In the genomic region with DNA sequence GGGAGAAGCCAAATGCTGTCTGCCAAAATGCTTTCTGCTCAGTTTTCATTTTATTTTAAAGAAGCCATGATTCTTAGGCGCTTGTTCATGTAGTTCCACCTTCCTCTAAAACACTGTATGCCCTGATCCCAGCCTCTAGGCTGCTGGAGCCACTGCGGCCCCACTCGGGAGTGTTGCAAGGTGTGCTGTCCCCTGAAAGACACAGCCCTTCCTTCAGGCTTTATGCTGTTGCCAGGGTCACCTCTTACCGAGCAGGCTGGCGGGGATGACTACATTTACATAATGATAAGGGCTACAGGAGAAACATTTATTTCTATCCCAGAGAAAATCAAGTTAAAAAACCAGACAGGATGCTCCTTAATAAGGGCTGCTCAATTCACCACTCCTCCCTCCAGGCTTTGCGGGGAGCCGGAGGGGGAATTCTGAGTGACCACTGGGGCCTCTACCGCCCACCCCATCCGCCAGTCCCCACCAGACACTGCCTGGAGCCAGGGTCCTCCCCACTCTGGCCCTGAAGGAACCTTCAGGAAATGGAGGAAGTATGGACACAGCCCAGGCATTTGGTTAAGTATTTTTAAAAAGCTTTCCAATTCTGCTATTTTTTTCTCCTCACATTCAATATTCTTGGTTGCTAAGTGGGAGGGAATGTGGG, we compare ENCODE assay signal across 22 cellular contexts.
DNase-seq lines count a peak whose midpoint lies in the region; ATAC-seq and TF ChIP-seq lines count a peak whose summit lies in the region.
"Had no signal": no experiment of that assay in that cellular context is flagged by ENCODE, and none has a peak within 500 bp of the region (broad histone marks: within the 10 kb centered on the region; RNA-seq: fewer than 3 reads in every experiment).

No MANE protein-coding gene starts in this region.

- no peaks in the 10 kb centered on the region for H3K36me3 Mint-ChIP-seq in MCF 10A (ENCODE audit: insufficient read depth, unreplicated experiment)
- no peaks in the 10 kb centered on the region for H3K36me3 Mint-ChIP-seq in stimulated activated naive B cell treated with anti-CD40 and anti-IgM and Interleukin-4, amounts not matched to agents 10 μg/mL and 1 μg/mL and 100 μg/mL, for 72 hours

- no peak overlapping the region for H3K4me3 Mint-ChIP-seq in MCF 10A (ENCODE audit: unreplicated experiment)
- H3K4me3 Mint-ChIP-seq in stimulated activated naive B cell treated with anti-CD40 and anti-IgM and Interleukin-4, amounts not matched to agents 10 μg/mL and 1 μg/mL and 100 μg/mL, for 72 hours, result no peak overlapping the region
- H3K4me3 Mint-ChIP-seq: neural crest cell had no signal

- no peak for ATAC-seq in stimulated activated naive B cell treated with anti-CD40 and anti-IgM and Interleukin-4, amounts not matched to agents 10 μg/mL and 1 μg/mL and 100 μg/mL, for 72 hours (replicated peaks)

- peak overlapping the region; percentile 1 to 94 (median 83) for H3K27ac ChIP-seq in dorsolateral prefrontal cortex
- peak overlapping the region; percentile 63 for H3K27ac ChIP-seq in mesodermal cell (ENCODE audit: low read depth, low read length, severe bottlenecking)
- H3K27ac ChIP-seq in stomach smooth muscle (ENCODE audit: low read length), result peak overlapping the region; percentile 49
- H3K27ac ChIP-seq: cardiac muscle cell, thyroid gland had no signal

- H3K9me3 Mint-ChIP-seq in MCF 10A (ENCODE audit: unreplicated experiment), result no peaks in the 10 kb centered on the region
- H3K9me3 Mint-ChIP-seq in stimulated activated naive B cell treated with anti-CD40 and anti-IgM and Interleukin-4, amounts not matched to agents 10 μg/mL and 1 μg/mL and 100 μg/mL, for 72 hours, result no peaks in the 10 kb centered on the region
- H3K9me3 Mint-ChIP-seq: neural crest cell had no signal

- intact Hi-C loops in dorsolateral prefrontal cortex (cut with DNase I), result no loop called here
- intact Hi-C loops in MCF 10A (cut with micrococcal nuclease), result no loop called here

- CTCF ChIA-PET in MCF 10A (lab: Yijun Ruan, JAX), result interaction anchor here (2.0 kb wide), 1 partner anchor 82 kb away, joined by 4 read pairs; no protein-coding TSS in a partner anchor

- BruUV-seq in MCF 10A (replicated peaks; lab: Mats Ljungman, UMichigan), result no TSS peak

- H3K4me1 ChIP-seq in mesodermal cell (ENCODE audit: control insufficient read depth, insufficient read depth, low read length, poor library complexity, severe bottlenecking) (peaks cover 48% of the 10 kb centered on the region), stomach smooth muscle (ENCODE audit: control insufficient read depth, insufficient read depth, low read length) (peaks cover 19% of the 10 kb centered on the region)
- H3K4me1 ChIP-seq: Caco-2, HAP-1 had no signal

- peak overlapping the region in 1 of 2 donors; percentile 51 for H3K9ac ChIP-seq in stomach smooth muscle (ENCODE audit: low read length in 2 of 2)

- no peaks in the 10 kb centered on the region for H3K4me1 Mint-ChIP-seq in MCF 10A (ENCODE audit: insufficient read depth, unreplicated experiment)
- H3K4me1 Mint-ChIP-seq in stimulated activated naive B cell treated with anti-CD40 and anti-IgM and Interleukin-4, amounts not matched to agents 10 μg/mL and 1 μg/mL and 100 μg/mL, for 72 hours, result no peaks in the 10 kb centered on the region

- TF ChIP-seq CTCF in dorsolateral prefrontal cortex (IDR thresholded peaks at IDR 0.05 in 54 of 56, conservative IDR thresholded peaks at IDR 0.05 in 2 of 56; ENCODE audit: low read depth in 1 of 56, partially characterized antibody in 56 of 56) (no peak), MCF 10A (IDR thresholded peaks at IDR 0.05; ENCODE audit: unreplicated experiment) (no peak)

- H3K4me3 ChIP-seq in dorsolateral prefrontal cortex (no peak overlapping the region), mesodermal cell (ENCODE audit: extremely low read depth, insufficient read depth, low read length, poor library complexity, severe bottlenecking) (peak overlapping the region; percentile 26), stomach smooth muscle (ENCODE audit: low read length in 2 of 2) (no peak overlapping the region)
- H3K4me3 ChIP-seq: cardiac muscle cell, HAP-1, thyroid gland had no signal

- H3K36me3 ChIP-seq in mesodermal cell (ENCODE audit: control insufficient read depth, insufficient read depth, low read length) (peaks cover 12% of the 10 kb centered on the region), stomach smooth muscle (ENCODE audit: control insufficient read depth in 2 of 2, insufficient read depth in 2 of 2, low read length in 2 of 2) (peaks cover 4 to 7% of the 10 kb centered on the region in 2 donors)
- H3K36me3 ChIP-seq: cardiac muscle cell, HAP-1, thyroid gland had no signal

- peak; percentile 38 for DNase-seq in NCI-H526 treated with DMSO at 0.1 percent for 48 hours (lab: John Stamatoyannopoulos, UW)
- no peak for DNase-seq in dorsolateral prefrontal cortex
- no peak for DNase-seq in MCF 10A (ENCODE audit: unreplicated experiment)
- DNase-seq in NCI-H128 (lab: John Stamatoyannopoulos, UW; ENCODE audit: unreplicated experiment), result no peak
- no peak for DNase-seq in NOMO-1 treated with dmso at 0.1 percent for 144 hours (lab: John Stamatoyannopoulos, UW; ENCODE audit: unreplicated experiment)
- no peak for DNase-seq in stimulated activated naive B cell treated with anti-CD40 and anti-IgM and Interleukin-4, amounts not matched to agents 10 μg/mL and 1 μg/mL and 100 μg/mL, for 72 hours
- DNase-seq: activated CD4-positive, alpha-beta T cell treated with anti-CD3 and anti-CD28 coated beads, Interleukin-2, amount 50 U/mL, for 48 hours; activated T-cell treated with anti-CD3 and anti-CD28 coated beads, Interleukin-2, amount 50 U/mL, for 48 hours; Caco-2; GF-D8; MM.1S; NCI-H2081 treated with DMSO at 0.1 percent for 48 hours; NCI-H82; stimulated activated CD4-positive, alpha-beta T cell treated with anti-CD3 and anti-CD28 coated beads, Interleukin-4, amount 100 ng/mL, for 24 hours; stimulated activated CD8-positive, alpha-beta memory T cell treated with anti-CD3 and anti-CD28 coated beads, Interleukin-4, amount 100 ng/mL, for 48 hours; SW 1271; thyroid gland had no signal

- no peaks in the 10 kb centered on the region for H3K27me3 Mint-ChIP-seq in MCF 10A (ENCODE audit: insufficient read depth, unreplicated experiment)
- H3K27me3 Mint-ChIP-seq in stimulated activated naive B cell treated with anti-CD40 and anti-IgM and Interleukin-4, amounts not matched to agents 10 μg/mL and 1 μg/mL and 100 μg/mL, for 72 hours, result no peaks in the 10 kb centered on the region

- WGBS in mesodermal cell (ENCODE audit: insufficient coverage in 2 of 2), 2 experiments, result 68 to 80% methylated on average over 2 to 5 of the region's 9 CpGs

- H3K27me3 ChIP-seq in dorsolateral prefrontal cortex (no peaks in the 10 kb centered on the region), stomach smooth muscle (ENCODE audit: control insufficient read depth in 1 of 2, insufficient read depth in 2 of 2, low read length in 2 of 2) (no peaks in the 10 kb centered on the region)
- H3K27me3 ChIP-seq: cardiac muscle cell, thyroid gland had no signal

- POLR2A ChIA-PET in MCF 10A (lab: Yijun Ruan, JAX), result no interaction called here

- H3K27ac Mint-ChIP-seq in MCF 10A (ENCODE audit: low read depth, unreplicated experiment), result no peak overlapping the region
- H3K27ac Mint-ChIP-seq in stimulated activated naive B cell treated with anti-CD40 and anti-IgM and Interleukin-4, amounts not matched to agents 10 μg/mL and 1 μg/mL and 100 μg/mL, for 72 hours, result no peak overlapping the region

- H3K9me3 ChIP-seq in mesodermal cell (ENCODE audit: control insufficient read depth, low read length) (no peaks in the 10 kb centered on the region), stomach smooth muscle (ENCODE audit: control insufficient read depth in 2 of 2, low read length in 2 of 2) (no peaks in the 10 kb centered on the region)
- H3K9me3 ChIP-seq: Caco-2, HAP-1, thyroid gland had no signal
